ENCODE assay signal across 8 cellular contexts in genomic region chr19:18282021-18282787, GRCh38. TPM values are rescaled to one million over a fixed set of nuclear protein-coding genes. Genes with fewer than 3 reads are reported as not detected.
A peak's percentile ranks its signal among the peaks of the same experiment; 100 is the strongest.
DNase-seq lines count a peak whose midpoint lies in the region; ATAC-seq and FAIRE-seq lines count a peak whose summit lies in the region.

No MANE protein-coding gene starts in this region.

- H3K27ac ChIP-seq in adipose tissue (ENCODE audit: low read depth, low read length) (peak overlapping the region; percentile 99), iPS-18a (ENCODE audit: low read length) (peak overlapping the region; percentile 97), small intestine (ENCODE audit: low read depth in 1 of 2, low read length in 1 of 2) (peak overlapping the region; percentile 98 to 100)

- H3K4me1 ChIP-seq in iPS-18a (ENCODE audit: control insufficient read depth, low read depth, low read length) (peaks cover 10% of the 10 kb centered on the region), small intestine (ENCODE audit: control insufficient read depth in 2 of 2, insufficient read depth in 1 of 2, low read depth in 1 of 2, low read length in 1 of 2) (peaks cover 0 to 4% of the 10 kb centered on the region in 2 donors)

- no peak for ATAC-seq in HG03342 (IDR thresholded peaks at IDR 0.05; ENCODE audit: unreplicated experiment)

- H3K9ac ChIP-seq in iPS-18a (ENCODE audit: low read length), result peak overlapping the region; percentile 93

- peaks cover 9% of the 10 kb centered on the region for H3K27me3 ChIP-seq in iPS-18a (ENCODE audit: control insufficient read depth, insufficient read depth, low read length)
- H3K27me3 ChIP-seq in small intestine (ENCODE audit: control insufficient read depth in 2 of 2, insufficient read depth in 2 of 2, low read length in 2 of 2), result no peaks in the 10 kb centered on the region

- H3K9me3 ChIP-seq in iPS-18a (ENCODE audit: control insufficient read depth, low read depth, low read length) (no peaks in the 10 kb centered on the region), small intestine (ENCODE audit: control insufficient read depth, low read depth) (no peaks in the 10 kb centered on the region)

- WGBS in adipose tissue, 3 donors, result 1 to 3% (median 2%) methylated on average over 22 to 27 of the region's 27 CpGs
- 2 to 3% (median 2%) methylated on average over 14 to 26 of the region's 27 CpGs for WGBS in small intestine, 3 donors

- H3K36me3 ChIP-seq in iPS-18a (ENCODE audit: control insufficient read depth, low read depth, low read length) (no peaks in the 10 kb centered on the region), small intestine (ENCODE audit: control insufficient read depth in 2 of 2, insufficient read depth in 2 of 2, low read length in 2 of 2) (peaks cover 3 to 9% of the 10 kb centered on the region in 2 donors)

- FAIRE-seq in small intestine (lab: Jason Lieb, UNC), result no peak

- peak; percentile 34 for DNase-seq in activated naive CD4-positive, alpha-beta T cell treated with Interleukin-2 at 50 U/mL for 16 hours
- DNase-seq in activated naive CD4-positive, alpha-beta T cell (lab: John Stamatoyannopoulos, UW), result no peak
- DNase-seq in NCI-H1092 (lab: John Stamatoyannopoulos, UW) (peak; percentile 79), small intestine (no peak), ecto neural progenitor cell (ENCODE audit: low spot score) (no peak)

- H3K4me3 ChIP-seq in iPS-18a (ENCODE audit: low read length) (peak overlapping the region; percentile 62), small intestine (ENCODE audit: low read depth in 1 of 2, low read length in 2 of 2) (peak overlapping the region; percentile 48 to 49)

RNA-seq across cellular contexts. Expression of gene JUND, which starts 0.8 kb away (rescaled TPM):
- 100 to 1,000 TPM; 165 to 392 (median 214) TPM for polyA plus RNA-seq in adipose tissue
- polyA plus RNA-seq in small intestine, result 100 to 1,000 TPM; 129 to 211 (median 159) TPM

RNA-seq across cellular contexts. Expression of gene IQCN, which starts 8.0 kb away (rescaled TPM):
- polyA plus RNA-seq in adipose tissue (10 to 100 TPM in 1 of 3 donors, 1 to 10 TPM in 2; 1.3 to 11.2 (median 1.7) TPM), small intestine (10 to 100 TPM in 1 of 3 donors, 1 to 10 TPM in 2; 1.5 to 15.2 (median 5.4) TPM)

RNA-seq across cellular contexts. Expression of gene LSM4, which starts 40.7 kb away (rescaled TPM):
- polyA plus RNA-seq in adipose tissue, result 100 to 1,000 TPM in 2 of 3 donors, 10 to 100 TPM in 1; 46.3 to 118 (median 100) TPM
- polyA plus RNA-seq in small intestine, result 100 to 1,000 TPM; 166 to 269 (median 206) TPM

RNA-seq across cellular contexts. Expression of gene PDE4C, which starts 56.0 kb away (rescaled TPM):
- polyA plus RNA-seq in adipose tissue (1 to 10 TPM in 1 of 3 donors, under 1 TPM in 2; 0.20 to 4.0 (median 0.22) TPM), small intestine (1 to 10 TPM in 1 of 3 donors, not detected in 2; 1.1 TPM)

RNA-seq across cellular contexts. Expression of gene PGPEP1, which starts 58.2 kb away (rescaled TPM):
- polyA plus RNA-seq in adipose tissue (10 to 100 TPM in 2 of 3 donors, 1 to 10 TPM in 1; 9.1 to 17.2 (median 14.5) TPM), small intestine (10 to 100 TPM; 29.1 to 47.0 (median 30.3) TPM)

Comparison
In these comparisons a context has a peak if more than half of its experiments do, and no peak if none do; other contexts are left out.
1. DNase-seq: peak in activated naive CD4-positive, alpha-beta T cell treated with Interleukin-2 at 50 U/mL for 16 hours (single experiment) and NCI-H1092 (single experiment); none in activated naive CD4-positive, alpha-beta T cell (0 of 4), small intestine (single experiment) and ecto neural progenitor cell (single experiment).
2. Peak in every context shown above with its lines, with median percentiles within 50 percentile points of each other: H3K27ac ChIP-seq.